4 cellular contexts compared by ENCODE assay signal in genomic region chr7:76460767-76461166, GRCh38. TPM values are rescaled to one million over a fixed set of nuclear protein-coding genes. Genes with fewer than 3 reads are reported as not detected.
"Had no signal": no experiment of that assay in that cellular context is flagged by ENCODE, and none has a peak within 500 bp of the region (broad histone marks: within the 10 kb centered on the region; RNA-seq: fewer than 3 reads in every experiment).

No MANE protein-coding gene starts in this region.

RNA-seq across cellular contexts. Expression of gene ZP3, which starts 36.0 kb away (rescaled TPM):
- total RNA-seq: Right ventricle myocardium superior had no signal

RNA-seq across cellular contexts. Expression of gene UPK3B, which starts 49.6 kb away (rescaled TPM):
- total RNA-seq: RPMI7951, SK-MEL-5 had no signal
- polyA plus RNA-seq: SK-N-SH had no signal
